ENCODE assay signal across 1 cellular context in genomic region chr12:65100140-65100539, GRCh38.
TF ChIP-seq lines count a peak whose summit lies in the region.

No MANE protein-coding gene starts in this region.

TF ChIP-seq in HCT116, 20 proteins besides CTCF, POLR2A, EP300 and RAD21:
- TF ChIP-seq JUND (IDR thresholded peaks at IDR 0.05), result no peak
- no peak for TF ChIP-seq FOSL1 (IDR thresholded peaks at IDR 0.05; ENCODE audit: low read depth)
- no peak for TF ChIP-seq ZNF274 (IDR thresholded peaks at IDR 0.05; ENCODE audit: low read depth, low read length)
- TF ChIP-seq MAX (IDR thresholded peaks at IDR 0.05), result no peak
- TF ChIP-seq SIN3A (IDR thresholded peaks at IDR 0.05; ENCODE audit: low read depth), result no peak
- no peak for TF ChIP-seq ATF3 (IDR thresholded peaks at IDR 0.05)
- TF ChIP-seq SRF (IDR thresholded peaks at IDR 0.05; ENCODE audit: low read depth), result no peak
- no peak for TF ChIP-seq REST (IDR thresholded peaks at IDR 0.05; ENCODE audit: low read depth)
- no peak for TF ChIP-seq SP1 (IDR thresholded peaks at IDR 0.05; ENCODE audit: low read depth)
- no peak for TF ChIP-seq EGR1 (IDR thresholded peaks at IDR 0.05; ENCODE audit: low read depth)
- no peak for TF ChIP-seq EZH2 (IDR thresholded peaks at IDR 0.05)
- no peak for TF ChIP-seq TCF7L2 (IDR thresholded peaks at IDR 0.05; ENCODE audit: borderline replicate concordance, extremely low read depth, insufficient read depth, insufficient read length)
- no peak for TF ChIP-seq ELF1 (IDR thresholded peaks at IDR 0.05; ENCODE audit: borderline replicate concordance, low read depth)
- no peak for TF ChIP-seq CEBPB (IDR thresholded peaks at IDR 0.05; ENCODE audit: low read depth)
- no peak for TF ChIP-seq EZH2phosphoT487 (IDR thresholded peaks at IDR 0.05; ENCODE audit: borderline replicate concordance)
- TF ChIP-seq POLR2AphosphoS5 (IDR thresholded peaks at IDR 0.05; ENCODE audit: low read depth, low read length), result no peak
- no peak for TF ChIP-seq ZBTB33 (IDR thresholded peaks at IDR 0.05; ENCODE audit: extremely low read depth, insufficient replicate concordance, low read length)
- no peak for TF ChIP-seq ZFX (IDR thresholded peaks at IDR 0.05)
